8 cellular contexts compared by ENCODE assay signal in genomic region chr14:70600382-70601157, GRCh38. TPM values are rescaled to one million over a fixed set of nuclear protein-coding genes. Genes with fewer than 3 reads are reported as not detected.
A peak's percentile ranks its signal among the peaks of the same experiment; 100 is the strongest.
DNase-seq lines count a peak whose midpoint lies in the region; ATAC-seq and TF ChIP-seq lines count a peak whose summit lies in the region.

MED6 (minus strand) TSS chr14:70600655; CDS start chr14:70600637, 18 bp downstream.

- peaks cover 14% of the 10 kb centered on the region for H3K4me1 Mint-ChIP-seq in endothelial cell (ENCODE audit: unreplicated experiment)

- H3K9me3 Mint-ChIP-seq in endothelial cell (ENCODE audit: unreplicated experiment) = no peaks in the 10 kb centered on the region

- peaks cover 41% of the 10 kb centered on the region for H3K79me2 ChIP-seq in OCI-LY1 (ENCODE audit: insufficient read depth, low read length)

- no peaks in the 10 kb centered on the region for H3K27me3 ChIP-seq in OCI-LY1 (ENCODE audit: insufficient read depth, low read length)

- no peak for TF ChIP-seq CTCF in OCI-LY1 (IDR thresholded peaks at IDR 0.05; ENCODE audit: low read length)
- TF ChIP-seq CTCF in endothelial cell (IDR thresholded peaks at IDR 0.05; ENCODE audit: unreplicated experiment) = no peak

- H4K20me1 ChIP-seq in OCI-LY1 (ENCODE audit: insufficient read depth, low read length) = no peaks in the 10 kb centered on the region

- H3K36me3 Mint-ChIP-seq in endothelial cell (ENCODE audit: low read depth, unreplicated experiment) = peaks cover under 1% of the 10 kb centered on the region

- peak within 1 kb of the TSS; percentile 79 for H3K9ac ChIP-seq in OCI-LY1 (ENCODE audit: low read length)

- H3K4me3 ChIP-seq in OCI-LY1 (ENCODE audit: low read depth, low read length, poor library complexity, severe bottlenecking) (peak within 1 kb of the TSS; percentile 88), mesodermal cell (ENCODE audit: extremely low read depth, insufficient read depth, low read length, poor library complexity, severe bottlenecking) (peak within 1 kb of the TSS; percentile 68)

- peaks cover 10% of the 10 kb centered on the region for H3K36me3 ChIP-seq in OCI-LY1 (ENCODE audit: insufficient read depth, low read length)
- peaks cover 13% of the 10 kb centered on the region for H3K36me3 ChIP-seq in mesodermal cell (ENCODE audit: control insufficient read depth, insufficient read depth, low read length)

- DNase-seq in COLO829 (ENCODE audit: low spot score) = peak; percentile 96
- peak; percentile 71 for DNase-seq in HuH-7.5 (ENCODE audit: low spot score)
- peak; percentile 89 for DNase-seq in activated CD8-positive, alpha-beta memory T cell treated with anti-CD3 and anti-CD28 coated beads, Interleukin-2, amount 50 U/mL, for 24 hours (ENCODE audit: extremely low read depth)
- peak; percentile 90 for DNase-seq in endothelial cell (ENCODE audit: low spot score)
- DNase-seq in stimulated activated CD8-positive, alpha-beta memory T cell treated with anti-CD3 and anti-CD28 coated beads, Interleukin-15, amount 100 ng/mL, for 1 hour (ENCODE audit: low read depth) = peak; percentile 93

- H3K9me3 ChIP-seq in OCI-LY1 (ENCODE audit: low read length) (no peaks in the 10 kb centered on the region), mesodermal cell (ENCODE audit: control insufficient read depth, low read length) (no peaks in the 10 kb centered on the region)

- peak within 1 kb of the TSS; percentile 58 for H2AFZ ChIP-seq in OCI-LY1 (ENCODE audit: low read length)

- peak within 1 kb of the TSS; percentile 100 for H3K27ac Mint-ChIP-seq in endothelial cell (ENCODE audit: unreplicated experiment)

- ATAC-seq in GM21390 (IDR thresholded peaks at IDR 0.05; ENCODE audit: unreplicated experiment) = peak; percentile 75

- H3F3A ChIP-seq in OCI-LY1 (ENCODE audit: insufficient read depth, low read length) = no peaks in the 10 kb centered on the region

- peak within 1 kb of the TSS; percentile 99 for H3K4me3 Mint-ChIP-seq in endothelial cell (ENCODE audit: unreplicated experiment)

- H3K27ac ChIP-seq in OCI-LY1 (ENCODE audit: low read depth, low read length, poor library complexity, severe bottlenecking) (no peak within 1 kb of the TSS), mesodermal cell (ENCODE audit: low read depth, low read length, severe bottlenecking) (peak within 1 kb of the TSS; percentile 80)

- peaks cover 24% of the 10 kb centered on the region for H3K4me1 ChIP-seq in OCI-LY1 (ENCODE audit: insufficient read depth, low read length, severe bottlenecking)
- peaks cover 3% of the 10 kb centered on the region for H3K4me1 ChIP-seq in mesodermal cell (ENCODE audit: control insufficient read depth, insufficient read depth, low read length, poor library complexity, severe bottlenecking)

- H3K4me2 ChIP-seq in OCI-LY1 (ENCODE audit: low read length) = peak within 1 kb of the TSS; percentile 89

- no peaks in the 10 kb centered on the region for H3K27me3 Mint-ChIP-seq in endothelial cell (ENCODE audit: unreplicated experiment)

- 0 to 2% methylated on average over 13 to 27 of the region's 43 CpGs for WGBS in mesodermal cell (ENCODE audit: insufficient coverage in 2 of 2), 2 experiments

- H3K9me2 ChIP-seq in OCI-LY1 (ENCODE audit: low read depth, low read length) = no peaks in the 10 kb centered on the region

RNA-seq across cellular contexts. Expression of gene MED6, which starts in this region (rescaled TPM):
- 48.4 TPM for total RNA-seq in endothelial cell (ENCODE audit: unreplicated experiment)
- polyA plus RNA-seq in mesodermal cell (2013, experiment 1 of 2) = 37.7 TPM
- polyA plus RNA-seq in mesodermal cell (2013, experiment 2 of 2) = 42.8 TPM
